30 cellular contexts compared by ENCODE assay signal in the genomic region with DNA sequence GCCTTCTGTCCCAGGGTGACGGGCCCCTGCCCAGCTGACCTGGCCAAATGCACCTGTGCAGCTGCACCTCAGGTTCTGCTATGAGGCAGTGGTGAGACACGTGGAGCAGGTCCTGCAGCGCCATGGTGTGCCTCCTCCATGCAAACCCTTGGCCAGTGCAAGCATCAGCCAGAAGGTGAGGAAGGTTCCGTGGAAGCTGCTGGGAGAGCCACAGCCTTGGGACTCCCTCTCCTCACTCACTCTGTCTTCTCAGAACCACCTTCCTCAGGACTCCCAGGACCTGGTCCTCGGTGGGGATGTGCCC. TPM values are rescaled to one million over a fixed set of nuclear protein-coding genes. Genes with fewer than 3 reads are reported as not detected.
DNase-seq lines count a peak whose midpoint lies in the region; ATAC-seq, FAIRE-seq and TF ChIP-seq lines count a peak whose summit lies in the region.
"Had no signal": no experiment of that assay in that cellular context is flagged by ENCODE, and none has a peak within 500 bp of the region (broad histone marks: within the 10 kb centered on the region; RNA-seq: fewer than 3 reads in every experiment).

No MANE protein-coding gene starts in this region.

- H3K27me3 Mint-ChIP-seq in naive thymus-derived CD8-positive, alpha-beta T cell = no peaks in the 10 kb centered on the region
- H3K27me3 Mint-ChIP-seq: B cell had no signal

- H3K79me2 ChIP-seq in H1 (ENCODE audit: control insufficient read depth in 1 of 2, insufficient read depth in 2 of 2, low read length in 2 of 2) = no peaks in the 10 kb centered on the region

- no peak for FAIRE-seq in H1 (lab: Jason Lieb, UNC)
- FAIRE-seq: GM12892 had no signal

- peaks cover 21 to 68% (median 42%) of the 10 kb centered on the region in 4 experiments for H3K36me3 ChIP-seq in H1 (ENCODE audit: control insufficient read depth in 2 of 4, insufficient read depth in 4 of 4, low read length in 3 of 4)

- POLR2A ChIA-PET in H1 (lab: Charles Lee; ENCODE audit: partially characterized antibody) = interaction anchor here (0.9 to 1.3 kb wide), 3 partner anchors 17 to 171 kb away, joined by 3 to 4 read pairs (median 3); no protein-coding TSS in a partner anchor
- POLR2A ChIA-PET in naive thymus-derived CD8-positive, alpha-beta T cell (lab: Charles Lee) = no interaction called here

- no peak overlapping the region for H3K9ac ChIP-seq in H1 (replicated peaks in 1 of 4; ENCODE audit: extremely low read depth in 1 of 4, low read depth in 3 of 4, low read length in 3 of 4)
- H3K9ac ChIP-seq: KMS-11 had no signal

- H2AK5ac ChIP-seq in H1 (ENCODE audit: low read depth, low read length) = no peak overlapping the region

- no peak overlapping the region for H3K4me3 Mint-ChIP-seq in naive thymus-derived CD8-positive, alpha-beta T cell
- H3K4me3 Mint-ChIP-seq: B cell; CD8-positive, alpha-beta T cell; H9 had no signal

- H3K23me2 ChIP-seq in H1 (ENCODE audit: low read depth, low read length) = no peaks in the 10 kb centered on the region

- H3K27ac ChIP-seq in angular gyrus (ENCODE audit: low read depth, low read length) = peak overlapping the region; percentile 81
- no peak overlapping the region for H3K27ac ChIP-seq in H1 (ENCODE audit: low read depth, low read length)
- H3K27ac ChIP-seq in temporal lobe (ENCODE audit: low read depth, low read length) = peak overlapping the region; percentile 95
- H3K27ac ChIP-seq: C4-2B, KMS-11, Peyer's patch, SJCRH30 had no signal

- no peaks in the 10 kb centered on the region for H3K36me3 Mint-ChIP-seq in activated naive CD4-positive, alpha-beta T cell treated with anti-CD3 and anti-CD28 coated beads, Interleukin-2, amount 50 U/mL, for 72 hours
- H3K36me3 Mint-ChIP-seq in naive thymus-derived CD8-positive, alpha-beta T cell = peaks cover 0 to 55% (median 4%) of the 10 kb centered on the region in 3 donors

- no peaks in the 10 kb centered on the region for H3K27me3 ChIP-seq in H1 (replicated peaks in 1 of 4; ENCODE audit: control insufficient read depth in 3 of 4, extremely low read depth in 1 of 4, insufficient read depth in 3 of 4, low read length in 3 of 4)
- H3K27me3 ChIP-seq: Peyer's patch, SJCRH30 had no signal

- H3K4me3 ChIP-seq in H1 (ENCODE audit: extremely low read depth in 1 of 4, insufficient read depth in 2 of 4, low read depth in 3 of 4, low read length in 4 of 4) = no peak overlapping the region
- H3K4me3 ChIP-seq: Peyer's patch, SJCRH30 had no signal

- H2BK5ac ChIP-seq in H1 (ENCODE audit: low read depth, low read length) = no peak overlapping the region

- CTCF ChIA-PET in H1 (lab: Charles Lee; ENCODE audit: partially characterized antibody) = interaction anchor here (0.8 to 2.6 kb wide), 5 partner anchors 9 to 14 kb away, joined by 3 to 20 read pairs (median 4); no protein-coding TSS in a partner anchor

- peaks cover 0 to 5% (median 2%) of the 10 kb centered on the region in 4 donors for H3K4me1 Mint-ChIP-seq in naive thymus-derived CD8-positive, alpha-beta T cell

- H3K4me1 ChIP-seq in H1 (replicated peaks in 1 of 4; ENCODE audit: control insufficient read depth in 3 of 4, insufficient read depth in 4 of 4, low read length in 3 of 4) = no peaks in the 10 kb centered on the region; a peak in 1 of 7 replicates
- H3K4me1 ChIP-seq: Peyer's patch had no signal

- H3K9me3 ChIP-seq in H1 (ENCODE audit: insufficient read depth in 2 of 2, low read depth in 1 of 2, low read length in 1 of 2) = peaks cover 0 to 6% of the 10 kb centered on the region in 2 experiments; a peak in 1 of 4 replicates
- H3K9me3 ChIP-seq: Caco-2, Peyer's patch, SJCRH30 had no signal

- no peak for TF ChIP-seq POLR2A in H1 (IDR thresholded peaks at IDR 0.05; ENCODE audit: control extremely low read depth in 1 of 2, low read depth in 2 of 2, low read length in 2 of 2)

- H3K56ac ChIP-seq in H1 (replicated peaks; ENCODE audit: insufficient read length, low read depth, low read length) = no peak overlapping the region

- 93% methylated on average over 5 of the region's 5 CpGs; no CpG with 5 or more reads in 1 of the 2 experiments for WGBS in H1 (ENCODE audit: extremely low coverage in 1 of 2, insufficient coverage in 1 of 2, insufficient read length in 1 of 2, insufficient replicate concordance in 2 of 2, low coverage in 1 of 2, low lambda C conversion rate in 2 of 2, missing lambda C conversion rate in 1 of 2), 2 experiments

- TF ChIP-seq RAD21 in H1 (IDR thresholded peaks at IDR 0.05 in 1 of 2, conservative IDR thresholded peaks at IDR 0.05 in 1 of 2; ENCODE audit: low read depth in 2 of 2, low read length in 2 of 2) = no peak

- no peak overlapping the region for H2BK120ac ChIP-seq in H1 (replicated peaks; ENCODE audit: low read depth, low read length)

- no peak overlapping the region for H2AFZ ChIP-seq in H1 (ENCODE audit: low read length)

- no peak for ATAC-seq in activated naive CD4-positive, alpha-beta T cell treated with anti-CD3 and anti-CD28 coated beads, Interleukin-2, amount 50 U/mL, for 72 hours
- ATAC-seq in omental fat pad (ENCODE audit: low FRiP score) = no peak
- no peak for ATAC-seq in naive thymus-derived CD8-positive, alpha-beta T cell
- ATAC-seq: CD8-positive, alpha-beta T cell; SK-N-SH treated with all-trans-retinoic acid at 6 μM for 48 hours had no signal

- H3K14ac ChIP-seq in H1 (ENCODE audit: insufficient read length) = no peak overlapping the region

- H3K9me3 Mint-ChIP-seq in activated naive CD4-positive, alpha-beta T cell treated with anti-CD3 and anti-CD28 coated beads, Interleukin-2, amount 50 U/mL, for 72 hours = no peaks in the 10 kb centered on the region
- H3K9me3 Mint-ChIP-seq in naive thymus-derived CD8-positive, alpha-beta T cell = no peaks in the 10 kb centered on the region
- H3K9me3 Mint-ChIP-seq: CD8-positive, alpha-beta T cell had no signal

- no peak overlapping the region for H3K4me2 ChIP-seq in H1 (ENCODE audit: insufficient read depth in 1 of 2, low read depth in 2 of 2, low read length in 2 of 2)
- H3K4me2 ChIP-seq: KMS-11 had no signal

- H4K5ac ChIP-seq in H1 (ENCODE audit: insufficient read length, low read depth, low read length) = no peak overlapping the region

- no peaks in the 10 kb centered on the region for H3K79me1 ChIP-seq in H1 (ENCODE audit: low read depth, low read length)

- H4K91ac ChIP-seq in H1 (replicated peaks; ENCODE audit: insufficient read length, low read length) = no peak overlapping the region

- no peak overlapping the region for H2BK12ac ChIP-seq in H1 (ENCODE audit: low read depth, low read length)

- DNase-seq in activated naive CD4-positive, alpha-beta T cell treated with anti-CD3 and anti-CD28 coated beads, Interleukin-2, amount 50 U/mL, for 72 hours (ENCODE audit: low spot score in 2 of 2) = no peak
- DNase-seq in activated naive CD4-positive, alpha-beta T cell treated with Interleukin-2 at 50 U/mL for 16 hours = no peak
- no peak for DNase-seq in H1 (ENCODE audit: low read depth in 1 of 2, low spot score in 2 of 2)
- no peak for DNase-seq in anterior cingulate cortex (lab: John Stamatoyannopoulos, UW)
- no peak for DNase-seq in omental fat pad (ENCODE audit: low spot score)
- no peak for DNase-seq in naive thymus-derived CD8-positive, alpha-beta T cell
- DNase-seq: Caco-2; CD8-positive, alpha-beta T cell; DMS 273 treated with DMSO at 0.1 percent for 48 hours; DMS79; EL; GDM1; H9; IMR-90; MM.1S; NCI-H1048; NCI-H1417; NCI-H1694 treated with DMSO at 0.1 percent for 48 hours; NCI-H2081; NCI-H2227 treated with DMSO at 0.1 percent for 48 hours; NCI-H69; SJCRH30 had no signal

- no peak for TF ChIP-seq EP300 in H1 (IDR thresholded peaks at IDR 0.05; ENCODE audit: borderline replicate concordance in 1 of 2, low read depth in 2 of 2, low read length in 2 of 2)

- H4K20me1 ChIP-seq in H1 (replicated peaks in 1 of 2; ENCODE audit: control insufficient read depth in 1 of 2, insufficient read depth in 2 of 2, low read length in 2 of 2) = peaks cover 0 to 28% of the 10 kb centered on the region in 2 experiments

- no peak overlapping the region for H3K18ac ChIP-seq in H1 (ENCODE audit: extremely low read depth, low read length)

- no peak overlapping the region for H2BK20ac ChIP-seq in H1 (ENCODE audit: low read length)

- no peak overlapping the region for H2BK15ac ChIP-seq in H1 (ENCODE audit: low read length)

- peak overlapping the region; percentile 68 to 75 for H3K27ac Mint-ChIP-seq in activated naive CD4-positive, alpha-beta T cell treated with anti-CD3 and anti-CD28 coated beads, Interleukin-2, amount 50 U/mL, for 72 hours
- peak overlapping the region in 1 of 10 donors; percentile 46 for H3K27ac Mint-ChIP-seq in naive thymus-derived CD8-positive, alpha-beta T cell
- H3K27ac Mint-ChIP-seq: CD8-positive, alpha-beta T cell had no signal

- no peak overlapping the region for H3K4ac ChIP-seq in H1 (replicated peaks; ENCODE audit: insufficient read length, low read depth, low read length)

- no peak overlapping the region for H3K23ac ChIP-seq in H1 (ENCODE audit: insufficient read length)

- TF ChIP-seq CTCF in H1 (IDR thresholded peaks at IDR 0.05; ENCODE audit: control extremely low read depth in 1 of 3, insufficient read depth in 1 of 3, low read depth in 1 of 3, low read length in 3 of 3) (no peak), omental fat pad (IDR thresholded peaks at IDR 0.05) (no peak)

- no peak overlapping the region for H4K8ac ChIP-seq in H1 (ENCODE audit: extremely low read depth, insufficient read depth, low read length)

TF ChIP-seq in H1, 55 proteins besides CTCF, POLR2A, EP300 and RAD21:
- TF ChIP-seq POLR2AphosphoS5 (IDR thresholded peaks at IDR 0.05; ENCODE audit: low read depth, low read length) (peak; percentile 71), JUND (IDR thresholded peaks at IDR 0.05; ENCODE audit: low read length) (no peak)

RNA-seq across cellular contexts. Expression of a gene that starts 31.6 kb away (rescaled TPM):
- total RNA-seq in activated naive CD4-positive, alpha-beta T cell treated with anti-CD3 and anti-CD28 coated beads, Interleukin-2, amount 50 U/mL, for 72 hours = 10 to 100 TPM; 29.4 to 29.9 TPM
- 44.1 and 46.7 TPM in 2 replicates for total RNA-seq in H1 (2021; fragmentation: NEBNext Ultra II Directional; extraction: Animal tissue kit (Norgen Biotek cat#: 25700))
- polyA plus RNA-seq in H1 (2011; rRNA removed) = 2.9 and 5.5 TPM in 2 replicates
- polyA plus RNA-seq in H1 (2011; cell fraction: cytosol; rRNA removed) = 2.5 TPM
- polyA plus RNA-seq in H1 (2011; cell fraction: nucleus; rRNA removed) = 23.5 TPM
- polyA plus RNA-seq in H1 (2012, experiment 1 of 2) = 27.9 to 39.5 TPM (median 35.9 TPM) in 4 replicates
- 29.6 TPM for polyA plus RNA-seq in H1 (2012, experiment 2 of 2)
- 27.1 TPM for polyA plus RNA-seq in H1 (2013, experiment 1 of 2)
- polyA plus RNA-seq in H1 (2013, experiment 2 of 2) = 29.4 TPM
- polyA minus RNA-seq in H1 (2011; rRNA and poly(A)+ RNA removed) = 12.3 and 13.7 TPM in 2 replicates
- polyA minus RNA-seq in H1 (2011; cell fraction: cytosol; rRNA and poly(A)+ RNA removed) = 13.4 TPM
- polyA minus RNA-seq in H1 (2011; cell fraction: nucleus; rRNA and poly(A)+ RNA removed) = 23.1 TPM
- total RNA-seq in temporal lobe = 15.0 TPM
- 10 to 100 TPM; 14.0 to 61.0 (median 30.2) TPM for total RNA-seq in omental fat pad
- 10 to 100 TPM; 49.7 to 63.8 TPM for total RNA-seq in naive thymus-derived CD8-positive, alpha-beta T cell
- 1 to 10 TPM; 3.0 to 3.9 (median 3.8) TPM for polyA plus RNA-seq in naive thymus-derived CD8-positive, alpha-beta T cell
